ENCODE assay signal across 25 cellular contexts in genomic region chr18:41312241-41312590, GRCh38.
DNase-seq lines count a peak whose midpoint lies in the region; ATAC-seq and TF ChIP-seq lines count a peak whose summit lies in the region.
"Had no signal": no experiment of that assay in that cellular context is flagged by ENCODE, and none has a peak within 500 bp of the region (broad histone marks: within the 10 kb centered on the region; RNA-seq: fewer than 3 reads in every experiment).

No MANE protein-coding gene starts in this region.

- H3K4me3 ChIP-seq in GM23338 = no peak overlapping the region
- H3K4me3 ChIP-seq in iPS-18a (ENCODE audit: low read length) = peak overlapping the region; percentile 21
- no peak overlapping the region for H3K4me3 ChIP-seq in left lung

- peaks cover 25% of the 10 kb centered on the region for H3K9me3 ChIP-seq in iPS-18a (ENCODE audit: control insufficient read depth, low read depth, low read length)
- peaks cover 0 to 24% of the 10 kb centered on the region in 2 donors for H3K9me3 ChIP-seq in left lung

- H3K27me3 ChIP-seq in GM23338 (ENCODE audit: insufficient read depth) (no peaks in the 10 kb centered on the region), iPS-18a (ENCODE audit: control insufficient read depth, insufficient read depth, low read length) (no peaks in the 10 kb centered on the region), left lung (no peaks in the 10 kb centered on the region)

- peaks cover 33% of the 10 kb centered on the region for H3K4me1 Mint-ChIP-seq in GM23338
- H3K4me1 Mint-ChIP-seq in WTC11 = peaks cover 44% of the 10 kb centered on the region
- H3K4me1 Mint-ChIP-seq: B cell; CD8-positive, alpha-beta memory T cell had no signal

- CTCF ChIA-PET in WTC11 (lab: Charles Lee) = interaction anchor here (0.6 to 1.4 kb wide), 2 partner anchors 330 to 377 kb away, joined by 4 to 12 read pairs; no protein-coding TSS in a partner anchor

- DNase-seq in GM23338 (ENCODE audit: low spot score) (peak; percentile 26), NCI-H1048 (lab: John Stamatoyannopoulos, UW) (peak; percentile 75), WTC11 (ENCODE audit: low spot score) (no peak), T1000 (lab: John Stamatoyannopoulos, UW) (no peak), left lung (no peak)
- DNase-seq: CD8-positive, alpha-beta memory T cell; DMS79 treated with DMSO at 0.1 percent for 48 hours; GF-D8; IMR-90; KG1; MM.1S; NCI-H1417; NCI-H1694; NCI-H2029 treated with DMSO at 0.1 percent for 48 hours; NCI-H446 treated with DMSO at 0.1 percent for 48 hours; NCI-H69; SHP77 treated with DMSO at 0.1 percent for 48 hours had no signal

- peaks cover 4% of the 10 kb centered on the region for H3F3A ChIP-seq in GM23338 (replicated peaks; ENCODE audit: low read depth)

- H3K4me3 Mint-ChIP-seq in GM23338 (no peak overlapping the region), WTC11 (no peak overlapping the region)
- H3K4me3 Mint-ChIP-seq: B cell; CD8-positive, alpha-beta memory T cell had no signal

- H3K79me2 ChIP-seq in GM23338 (replicated peaks; ENCODE audit: insufficient read depth) = no peaks in the 10 kb centered on the region

- TF ChIP-seq CTCF in GM23338 (conservative IDR thresholded peaks at IDR 0.05; ENCODE audit: low read depth in 2 of 2) (no peak), WTC11 (IDR thresholded peaks at IDR 0.05) (no peak), left lung (IDR thresholded peaks at IDR 0.05) (no peak)

- peaks cover 4% of the 10 kb centered on the region for H3K9me2 ChIP-seq in GM23338 (ENCODE audit: insufficient read depth)

- no peak overlapping the region for H3K4me2 ChIP-seq in GM23338

- peaks cover 62% of the 10 kb centered on the region for H3K9me3 Mint-ChIP-seq in GM23338
- H3K9me3 Mint-ChIP-seq in WTC11 = peaks cover 44% of the 10 kb centered on the region

- H3K4me1 ChIP-seq in GM23338 (ENCODE audit: insufficient read depth) = peaks cover 21% of the 10 kb centered on the region
- H3K4me1 ChIP-seq in iPS-18a (ENCODE audit: control insufficient read depth, low read depth, low read length) = peaks cover 20% of the 10 kb centered on the region
- H3K4me1 ChIP-seq in left lung = no peaks in the 10 kb centered on the region

- H3K9ac ChIP-seq in iPS-18a (ENCODE audit: low read length) = no peak overlapping the region

- H3K27me3 Mint-ChIP-seq in GM23338 (ENCODE audit: insufficient read depth, low read depth, poor library complexity) (peaks cover 2% of the 10 kb centered on the region), WTC11 (ENCODE audit: low read depth) (peaks cover 4% of the 10 kb centered on the region)
- H3K27me3 Mint-ChIP-seq: B cell; CD8-positive, alpha-beta memory T cell had no signal

- ATAC-seq in GM23338 (peak; percentile 67), WTC11 (peak; percentile 46), HG03135 (IDR thresholded peaks at IDR 0.05; ENCODE audit: unreplicated experiment) (no peak), left lung (no peak), GM18498 (IDR thresholded peaks at IDR 0.05; ENCODE audit: unreplicated experiment) (no peak)
- ATAC-seq: Panc1 had no signal

- H2AFZ ChIP-seq in GM23338 = no peak overlapping the region

- POLR2A ChIA-PET in WTC11 (lab: Charles Lee) = no interaction called here

- no peaks in the 10 kb centered on the region for H4K20me1 ChIP-seq in GM23338 (replicated peaks; ENCODE audit: insufficient read depth)

- H3K27ac ChIP-seq in GM23338 (ENCODE audit: low read depth) (peak overlapping the region; percentile 91), iPS-18a (ENCODE audit: low read length) (peak overlapping the region; percentile 80), left lung (no peak overlapping the region)
- H3K27ac ChIP-seq: 22Rv1, C4-2B, RWPE1 had no signal

- intact Hi-C loops in left lung (cut with DNase I) = no loop called here

- H3K36me3 Mint-ChIP-seq in GM23338 (ENCODE audit: low read depth) (peaks cover 77% of the 10 kb centered on the region), WTC11 (peaks cover 55% of the 10 kb centered on the region)

- H3K36me3 ChIP-seq in GM23338 (ENCODE audit: insufficient read depth) (peaks cover 14% of the 10 kb centered on the region), iPS-18a (ENCODE audit: control insufficient read depth, low read depth, low read length) (no peaks in the 10 kb centered on the region), left lung (no peaks in the 10 kb centered on the region)

- H3K27ac Mint-ChIP-seq in GM23338 = peak overlapping the region; percentile 63
- peak overlapping the region; percentile 97 for H3K27ac Mint-ChIP-seq in WTC11
- H3K27ac Mint-ChIP-seq: B cell had no signal

TF ChIP-seq in GM23338, 12 proteins besides CTCF, POLR2A, EP300 and RAD21:
- no peak for TF ChIP-seq EZH2phosphoT487 (IDR thresholded peaks at IDR 0.05; ENCODE audit: unreplicated experiment)
- TF ChIP-seq ETS1 (IDR thresholded peaks at IDR 0.05) = no peak
- no peak for TF ChIP-seq POLR2AphosphoS5 (IDR thresholded peaks at IDR 0.05; ENCODE audit: low read depth)
- no peak for TF ChIP-seq STAT1 (IDR thresholded peaks at IDR 0.05; ENCODE audit: unreplicated experiment)
- TF ChIP-seq EZH2 (IDR thresholded peaks at IDR 0.05; ENCODE audit: low read depth, unreplicated experiment) = no peak
- no peak for TF ChIP-seq CREB1 (CRISPR knock-in tag; IDR thresholded peaks at IDR 0.05; ENCODE audit: low read depth)

TF ChIP-seq in WTC11, 78 proteins besides CTCF, POLR2A, EP300 and RAD21 (continues in another document):
- TF ChIP-seq ZBTB43 (CRISPR knock-in tag; IDR thresholded peaks at IDR 0.05) = no peak
- no peak for TF ChIP-seq JAZF1 (CRISPR knock-in tag; IDR thresholded peaks at IDR 0.05)
- TF ChIP-seq ATF2 (CRISPR knock-in tag; IDR thresholded peaks at IDR 0.05; ENCODE audit: borderline replicate concordance, low read depth) = no peak
- no peak for TF ChIP-seq ZNF671 (CRISPR knock-in tag; IDR thresholded peaks at IDR 0.05)
- TF ChIP-seq ZNF425 (CRISPR knock-in tag; conservative IDR thresholded peaks at IDR 0.05) = no peak
- TF ChIP-seq FOXP1 (CRISPR knock-in tag; IDR thresholded peaks at IDR 0.05; ENCODE audit: borderline replicate concordance) = no peak
- TF ChIP-seq NFYB (CRISPR knock-in tag; conservative IDR thresholded peaks at IDR 0.05; ENCODE audit: low read depth) = no peak
- TF ChIP-seq, protein P1, sequence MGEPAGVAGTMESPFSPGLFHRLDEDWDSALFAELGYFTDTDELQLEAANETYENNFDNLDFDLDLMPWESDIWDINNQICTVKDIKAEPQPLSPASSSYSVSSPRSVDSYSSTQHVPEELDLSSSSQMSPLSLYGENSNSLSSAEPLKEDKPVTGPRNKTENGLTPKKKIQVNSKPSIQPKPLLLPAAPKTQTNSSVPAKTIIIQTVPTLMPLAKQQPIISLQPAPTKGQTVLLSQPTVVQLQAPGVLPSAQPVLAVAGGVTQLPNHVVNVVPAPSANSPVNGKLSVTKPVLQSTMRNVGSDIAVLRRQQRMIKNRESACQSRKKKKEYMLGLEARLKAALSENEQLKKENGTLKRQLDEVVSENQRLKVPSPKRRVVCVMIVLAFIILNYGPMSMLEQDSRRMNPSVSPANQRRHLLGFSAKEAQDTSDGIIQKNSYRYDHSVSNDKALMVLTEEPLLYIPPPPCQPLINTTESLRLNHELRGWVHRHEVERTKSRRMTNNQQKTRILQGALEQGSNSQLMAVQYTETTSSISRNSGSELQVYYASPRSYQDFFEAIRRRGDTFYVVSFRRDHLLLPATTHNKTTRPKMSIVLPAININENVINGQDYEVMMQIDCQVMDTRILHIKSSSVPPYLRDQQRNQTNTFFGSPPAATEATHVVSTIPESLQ (CRISPR knock-in tag; IDR thresholded peaks at IDR 0.05) = no peak
- TF ChIP-seq, protein P2, sequence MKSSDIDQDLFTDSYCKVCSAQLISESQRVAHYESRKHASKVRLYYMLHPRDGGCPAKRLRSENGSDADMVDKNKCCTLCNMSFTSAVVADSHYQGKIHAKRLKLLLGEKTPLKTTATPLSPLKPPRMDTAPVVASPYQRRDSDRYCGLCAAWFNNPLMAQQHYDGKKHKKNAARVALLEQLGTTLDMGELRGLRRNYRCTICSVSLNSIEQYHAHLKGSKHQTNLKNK (CRISPR knock-in tag; IDR thresholded peaks at IDR 0.05) = no peak
- no peak for TF ChIP-seq MXD4 (CRISPR knock-in tag; IDR thresholded peaks at IDR 0.05; ENCODE audit: borderline replicate concordance)

Comparison
In these comparisons a context has a peak if more than half of its experiments do, and no peak if none do; other contexts are left out.
1. ATAC-seq: peak in GM23338 (single experiment) and WTC11 (single experiment); none in HG03135 (single experiment), left lung (single experiment) and GM18498 (single experiment).
2. DNase-seq: peak in GM23338 (single experiment) and NCI-H1048 (single experiment); none in WTC11 (single experiment), T1000 (single experiment) and left lung (0 of 2).
3. H3K27ac ChIP-seq: peak in GM23338 (single experiment) and iPS-18a (single experiment); none in left lung (0 of 2).